In the genomic region with DNA sequence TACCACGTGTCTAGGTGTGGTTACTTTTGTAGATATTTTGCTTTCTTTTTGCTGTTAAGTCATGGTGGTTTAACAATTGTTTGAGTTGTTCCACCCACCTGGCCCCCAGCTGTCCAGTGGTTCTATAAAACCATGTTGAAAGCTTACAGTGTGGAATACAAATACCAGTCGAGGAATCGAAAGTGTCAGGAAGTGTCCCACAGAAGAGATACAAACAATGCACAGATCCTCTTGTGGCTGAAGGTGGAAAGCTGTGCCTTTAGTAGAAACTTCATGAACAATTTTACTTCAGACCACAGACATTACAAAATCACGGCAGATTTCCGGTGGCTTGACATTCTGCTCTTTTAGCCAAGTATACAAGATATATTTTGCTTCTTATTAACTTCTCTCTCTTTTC, we compare ENCODE assay signal across 14 cellular contexts.
DNase-seq lines count a peak whose midpoint lies in the region; ATAC-seq and TF ChIP-seq lines count a peak whose summit lies in the region.
"Had no signal": no experiment of that assay in that cellular context is flagged by ENCODE, and none has a peak within 500 bp of the region (broad histone marks: within the 10 kb centered on the region; RNA-seq: fewer than 3 reads in every experiment).

No MANE protein-coding gene starts in this region.

- 0 out of 2 replicates have a peak overlapping the region, but pooled peaks have one; percentile 25 for H3K4ac ChIP-seq in IMR-90 (ENCODE audit: low read depth, low read length)

- 0 out of 2 replicates have a peak overlapping the region, but pooled peaks have one; percentile 50 for H3K14ac ChIP-seq in IMR-90 (replicated peaks; ENCODE audit: low read depth, low read length)

- H3K56ac ChIP-seq in IMR-90 (ENCODE audit: extremely low read depth, insufficient read depth, low read length): no peak overlapping the region

- peak overlapping the region; percentile 13; the same call in 1 of the 2 replicates for H2BK20ac ChIP-seq in IMR-90 (ENCODE audit: low read depth, low read length)

- H3K9ac ChIP-seq in IMR-90 (ENCODE audit: low read depth, low read length): peak overlapping the region; percentile 28; the same call in 1 of the 2 replicates

- H2BK120ac ChIP-seq in IMR-90 (ENCODE audit: low read depth, low read length): peak overlapping the region; percentile 54; the same call in 1 of the 2 replicates

- peak overlapping the region; percentile 65 for H2AFZ ChIP-seq in IMR-90 (replicated peaks; ENCODE audit: low read length, poor library complexity)

- no peaks in the 10 kb centered on the region for H3K9me3 ChIP-seq in IMR-90 (ENCODE audit: control insufficient read depth, insufficient read depth, low read length)
- H3K9me3 ChIP-seq in left lung: no peaks in the 10 kb centered on the region

- TF ChIP-seq CTCF in AG10803 (conservative IDR thresholded peaks at IDR 0.05; ENCODE audit: low read length): peak; percentile 48
- no peak for TF ChIP-seq CTCF in IMR-90 (conservative IDR thresholded peaks at IDR 0.05; ENCODE audit: low read depth, low read length)
- TF ChIP-seq CTCF in WI38 (IDR thresholded peaks at IDR 0.05; ENCODE audit: low read depth, low read length): no peak
- TF ChIP-seq CTCF in left lung (IDR thresholded peaks at IDR 0.05): no peak

- no peak for TF ChIP-seq POLR2A in IMR-90 (IDR thresholded peaks at IDR 0.05; ENCODE audit: low read depth, low read length)

- H3K4me3 ChIP-seq in AG10803 (ENCODE audit: low read length) (peak overlapping the region; percentile 40), IMR-90 (ENCODE audit: insufficient read depth, low read depth, low read length) (peak overlapping the region; percentile 46; the same call in 1 of the 2 replicates), WI38 (ENCODE audit: low read depth, low read length) (peak overlapping the region; percentile 37), left lung (peak overlapping the region in 1 of 2 donors; percentile 11)
- H3K4me3 ChIP-seq: GM12878, SK-N-MC had no signal

- intact Hi-C loops in IMR-90 (cut with micrococcal nuclease) (loop anchor here (10.0 kb wide), 1 partner anchor 126 kb away; no protein-coding TSS in a partner anchor), left lung (cut with DNase I) (no loop called here)

- H2AK9ac ChIP-seq in IMR-90 (replicated peaks; ENCODE audit: low read depth, low read length, poor library complexity): no peak overlapping the region

- no peaks in the 10 kb centered on the region for H4K20me1 ChIP-seq in IMR-90 (ENCODE audit: insufficient read depth, low read length)

- CTCF ChIA-PET in IMR-90 (lab: Yijun Ruan, JAX): interaction anchor here (0.5 to 0.7 kb wide), 3 partner anchors 102 to 1805 kb away, joined by 3 to 4 read pairs (median 3); no protein-coding TSS in a partner anchor

- H3K9me1 ChIP-seq in IMR-90 (ENCODE audit: insufficient read depth, low read length): no peaks in the 10 kb centered on the region

- no peaks in the 10 kb centered on the region for H3K79me1 ChIP-seq in IMR-90 (ENCODE audit: low read depth in 1 of 2, low read length in 2 of 2)

- no peak overlapping the region for H3K23ac ChIP-seq in IMR-90 (ENCODE audit: low read depth, low read length)

- BruUV-seq in IMR-90 (replicated peaks; lab: Mats Ljungman, UMichigan): no TSS peak

- in situ Hi-C loops in IMR-90 (cut with MboI; ENCODE audit: low sequenced_read_pairs): no loop called here

- peak overlapping the region; percentile 95; the same call in 1 of the 2 replicates for H3K4me2 ChIP-seq in IMR-90 (ENCODE audit: low read depth, low read length)

- dilution Hi-C loops in IMR-90 (cut with HindIII; ENCODE audit: low sequenced_read_pairs, unreplicated experiment): no loop called here

- H3K27ac ChIP-seq in IMR-90 (ENCODE audit: insufficient read depth, low read length) (no peak overlapping the region), left lung (no peak overlapping the region)
- H3K27ac ChIP-seq: SK-N-MC had no signal

- no peak overlapping the region for H2BK15ac ChIP-seq in IMR-90 (ENCODE audit: low read depth, low read length)

- no peaks in the 10 kb centered on the region for H3K36me3 ChIP-seq in IMR-90 (ENCODE audit: control insufficient read depth, insufficient read depth, low read length)
- no peaks in the 10 kb centered on the region for H3K36me3 ChIP-seq in left lung

- H4K8ac ChIP-seq in IMR-90 (ENCODE audit: low read depth in 2 of 2, low read length in 2 of 2): peak overlapping the region in 1 of 2 experiments; percentile 27; a peak in 2 of 4 replicates

- no peak overlapping the region; the same call in 1 of the 2 replicates for H4K5ac ChIP-seq in IMR-90 (ENCODE audit: low read depth, low read length)

- H2BK5ac ChIP-seq in IMR-90 (ENCODE audit: low read depth, low read length, poor library complexity, severe bottlenecking): no peak overlapping the region

- TF ChIP-seq RAD21 in IMR-90 (IDR thresholded peaks at IDR 0.05; ENCODE audit: low read length): no peak

- H3K27me3 ChIP-seq in IMR-90 (ENCODE audit: control insufficient read depth, insufficient read depth, low read length) (no peaks in the 10 kb centered on the region), left lung (no peaks in the 10 kb centered on the region)

- no peak overlapping the region for H2AK5ac ChIP-seq in IMR-90 (ENCODE audit: low read depth, low read length)

- H3K4me1 ChIP-seq in IMR-90 (ENCODE audit: control insufficient read depth, insufficient read depth, low read length) (no peaks in the 10 kb centered on the region; the same call in 1 of the 2 replicates), left lung (no peaks in the 10 kb centered on the region)

- WGBS in IMR-90 (ENCODE audit: extremely low coverage in 2 of 2, insufficient read length in 1 of 2), 2 experiments: no CpG with 5 or more reads among the region's 5 CpGs

- peak; percentile 86 for DNase-seq in AG10803 (ENCODE audit: low read depth)
- DNase-seq in IMR-90: peak; percentile 43
- no peak for DNase-seq in left lung
- no peak for DNase-seq in RKO (ENCODE audit: low spot score)
- no peak for DNase-seq in NCI-H2227 treated with DMSO at 0.1 percent for 48 hours (lab: John Stamatoyannopoulos, UW)
- no peak for DNase-seq in NCI-H82 treated with DMSO at 0.1 percent for 48 hours (lab: John Stamatoyannopoulos, UW; ENCODE audit: unreplicated experiment)
- DNase-seq: activated naive CD4-positive, alpha-beta T cell treated with Interleukin-2 at 50 U/mL for 16 hours; NCI-H2171; stimulated activated CD4-positive, alpha-beta T cell treated with anti-CD3 and anti-CD28 coated beads, Interleukin-15, amount 100 ng/mL, for 24 hours; stimulated activated naive B cell treated with anti-CD40 and anti-IgM and Interleukin-4, amounts not matched to agents 10 μg/mL and 1 μg/mL and 100 μg/mL, for 72 hours had no signal

- no peak overlapping the region for H4K91ac ChIP-seq in IMR-90 (ENCODE audit: insufficient read depth, low read depth, low read length)

- H3K18ac ChIP-seq in IMR-90 (ENCODE audit: low read depth, low read length): peak overlapping the region; percentile 39; the same call in 1 of the 2 replicates

- POLR2A ChIA-PET in IMR-90 (lab: Charles Lee; ENCODE audit: unreplicated experiment): no interaction called here

- no peak; the same call in 1 of the 2 replicates for ATAC-seq in IMR-90 (ENCODE audit: low read depth)
- peak; percentile 20 for ATAC-seq in left lung
- ATAC-seq in HG03025 (IDR thresholded peaks at IDR 0.05; ENCODE audit: low FRiP score, unreplicated experiment): no peak
- ATAC-seq: GM12878; stimulated activated naive B cell treated with anti-CD40 and anti-IgM and Interleukin-4, amounts not matched to agents 10 μg/mL and 1 μg/mL and 100 μg/mL, for 72 hours had no signal

TF ChIP-seq in IMR-90, 13 proteins besides CTCF, POLR2A, EP300 and RAD21:
- TF ChIP-seq MXI1 (IDR thresholded peaks at IDR 0.05; ENCODE audit: borderline replicate concordance, low read depth, low read length): no peak
- no peak for TF ChIP-seq CEBPB (IDR thresholded peaks at IDR 0.05; ENCODE audit: low read depth, low read length)
- TF ChIP-seq CHD1 (IDR thresholded peaks at IDR 0.05; ENCODE audit: low read depth, low read length): no peak
- no peak for TF ChIP-seq MAFK (IDR thresholded peaks at IDR 0.05; ENCODE audit: low read depth, low read length)
- no peak for TF ChIP-seq MAZ (IDR thresholded peaks at IDR 0.05; ENCODE audit: borderline replicate concordance, low read depth, low read length)
- TF ChIP-seq BHLHE40 (IDR thresholded peaks at IDR 0.05; ENCODE audit: low read depth, low read length): no peak
- TF ChIP-seq NFE2L2 (IDR thresholded peaks at IDR 0.05; ENCODE audit: low read depth, low read length): no peak
- no peak for TF ChIP-seq SMC3 (IDR thresholded peaks at IDR 0.05; ENCODE audit: low read depth, low read length)
- TF ChIP-seq, protein P1, sequence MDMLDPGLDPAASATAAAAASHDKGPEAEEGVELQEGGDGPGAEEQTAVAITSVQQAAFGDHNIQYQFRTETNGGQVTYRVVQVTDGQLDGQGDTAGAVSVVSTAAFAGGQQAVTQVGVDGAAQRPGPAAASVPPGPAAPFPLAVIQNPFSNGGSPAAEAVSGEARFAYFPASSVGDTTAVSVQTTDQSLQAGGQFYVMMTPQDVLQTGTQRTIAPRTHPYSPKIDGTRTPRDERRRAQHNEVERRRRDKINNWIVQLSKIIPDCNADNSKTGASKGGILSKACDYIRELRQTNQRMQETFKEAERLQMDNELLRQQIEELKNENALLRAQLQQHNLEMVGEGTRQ (IDR thresholded peaks at IDR 0.05; ENCODE audit: low read depth, low read length): no peak
- TF ChIP-seq FOS (IDR thresholded peaks at IDR 0.05; ENCODE audit: low read depth, low read length): no peak
- TF ChIP-seq RCOR1 (IDR thresholded peaks at IDR 0.05; ENCODE audit: insufficient replicate concordance, low read length): no peak
- no peak for TF ChIP-seq RFX5 (IDR thresholded peaks at IDR 0.05; ENCODE audit: low read depth, low read length)
- TF ChIP-seq, protein P2, sequence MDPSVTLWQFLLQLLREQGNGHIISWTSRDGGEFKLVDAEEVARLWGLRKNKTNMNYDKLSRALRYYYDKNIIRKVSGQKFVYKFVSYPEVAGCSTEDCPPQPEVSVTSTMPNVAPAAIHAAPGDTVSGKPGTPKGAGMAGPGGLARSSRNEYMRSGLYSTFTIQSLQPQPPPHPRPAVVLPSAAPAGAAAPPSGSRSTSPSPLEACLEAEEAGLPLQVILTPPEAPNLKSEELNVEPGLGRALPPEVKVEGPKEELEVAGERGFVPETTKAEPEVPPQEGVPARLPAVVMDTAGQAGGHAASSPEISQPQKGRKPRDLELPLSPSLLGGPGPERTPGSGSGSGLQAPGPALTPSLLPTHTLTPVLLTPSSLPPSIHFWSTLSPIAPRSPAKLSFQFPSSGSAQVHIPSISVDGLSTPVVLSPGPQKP (IDR thresholded peaks at IDR 0.05; ENCODE audit: borderline replicate concordance, low read depth, low read length): no peak

Comparison
In these comparisons a context has a peak if more than half of its experiments do, and no peak if none do; other contexts are left out.
1. DNase-seq: peak in AG10803 (single experiment) and IMR-90 (single experiment); none in left lung (0 of 2), RKO (single experiment), NCI-H2227 treated with DMSO at 0.1 percent for 48 hours (single experiment) and NCI-H82 treated with DMSO at 0.1 percent for 48 hours (single experiment).